ENCODE assay signal across 1 cellular context in genomic region chr4:70842761-70843435, GRCh38.
TF ChIP-seq lines count a peak whose summit lies in the region.

No MANE protein-coding gene starts in this region.

TF ChIP-seq in GM23338, 12 proteins besides CTCF, POLR2A, EP300 and RAD21 (continued from another document):
- no peak for TF ChIP-seq NANOG (IDR thresholded peaks at IDR 0.05; ENCODE audit: borderline replicate concordance)
- TF ChIP-seq POLR2AphosphoS5 (IDR thresholded peaks at IDR 0.05; ENCODE audit: low read depth) = no peak
- no peak for TF ChIP-seq JUNB (IDR thresholded peaks at IDR 0.05; ENCODE audit: unreplicated experiment)
- TF ChIP-seq, protein P1, sequence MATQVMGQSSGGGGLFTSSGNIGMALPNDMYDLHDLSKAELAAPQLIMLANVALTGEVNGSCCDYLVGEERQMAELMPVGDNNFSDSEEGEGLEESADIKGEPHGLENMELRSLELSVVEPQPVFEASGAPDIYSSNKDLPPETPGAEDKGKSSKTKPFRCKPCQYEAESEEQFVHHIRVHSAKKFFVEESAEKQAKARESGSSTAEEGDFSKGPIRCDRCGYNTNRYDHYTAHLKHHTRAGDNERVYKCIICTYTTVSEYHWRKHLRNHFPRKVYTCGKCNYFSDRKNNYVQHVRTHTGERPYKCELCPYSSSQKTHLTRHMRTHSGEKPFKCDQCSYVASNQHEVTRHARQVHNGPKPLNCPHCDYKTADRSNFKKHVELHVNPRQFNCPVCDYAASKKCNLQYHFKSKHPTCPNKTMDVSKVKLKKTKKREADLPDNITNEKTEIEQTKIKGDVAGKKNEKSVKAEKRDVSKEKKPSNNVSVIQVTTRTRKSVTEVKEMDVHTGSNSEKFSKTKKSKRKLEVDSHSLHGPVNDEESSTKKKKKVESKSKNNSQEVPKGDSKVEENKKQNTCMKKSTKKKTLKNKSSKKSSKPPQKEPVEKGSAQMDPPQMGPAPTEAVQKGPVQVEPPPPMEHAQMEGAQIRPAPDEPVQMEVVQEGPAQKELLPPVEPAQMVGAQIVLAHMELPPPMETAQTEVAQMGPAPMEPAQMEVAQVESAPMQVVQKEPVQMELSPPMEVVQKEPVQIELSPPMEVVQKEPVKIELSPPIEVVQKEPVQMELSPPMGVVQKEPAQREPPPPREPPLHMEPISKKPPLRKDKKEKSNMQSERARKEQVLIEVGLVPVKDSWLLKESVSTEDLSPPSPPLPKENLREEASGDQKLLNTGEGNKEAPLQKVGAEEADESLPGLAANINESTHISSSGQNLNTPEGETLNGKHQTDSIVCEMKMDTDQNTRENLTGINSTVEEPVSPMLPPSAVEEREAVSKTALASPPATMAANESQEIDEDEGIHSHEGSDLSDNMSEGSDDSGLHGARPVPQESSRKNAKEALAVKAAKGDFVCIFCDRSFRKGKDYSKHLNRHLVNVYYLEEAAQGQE (IDR thresholded peaks at IDR 0.05; ENCODE audit: unreplicated experiment) = no peak
- no peak for TF ChIP-seq ZNF114 (CRISPR knock-in tag; IDR thresholded peaks at IDR 0.05)
- TF ChIP-seq ETS1 (IDR thresholded peaks at IDR 0.05) = no peak
- no peak for TF ChIP-seq EZH2phosphoT487 (IDR thresholded peaks at IDR 0.05; ENCODE audit: unreplicated experiment)
- TF ChIP-seq EZH2 (IDR thresholded peaks at IDR 0.05; ENCODE audit: low read depth, unreplicated experiment) = no peak
- TF ChIP-seq STAT1 (IDR thresholded peaks at IDR 0.05; ENCODE audit: unreplicated experiment) = no peak
- TF ChIP-seq CREB1 (CRISPR knock-in tag; IDR thresholded peaks at IDR 0.05; ENCODE audit: low read depth) = no peak
